Comparison of ENCODE assay signal across 8 cellular contexts in the genomic region with DNA sequence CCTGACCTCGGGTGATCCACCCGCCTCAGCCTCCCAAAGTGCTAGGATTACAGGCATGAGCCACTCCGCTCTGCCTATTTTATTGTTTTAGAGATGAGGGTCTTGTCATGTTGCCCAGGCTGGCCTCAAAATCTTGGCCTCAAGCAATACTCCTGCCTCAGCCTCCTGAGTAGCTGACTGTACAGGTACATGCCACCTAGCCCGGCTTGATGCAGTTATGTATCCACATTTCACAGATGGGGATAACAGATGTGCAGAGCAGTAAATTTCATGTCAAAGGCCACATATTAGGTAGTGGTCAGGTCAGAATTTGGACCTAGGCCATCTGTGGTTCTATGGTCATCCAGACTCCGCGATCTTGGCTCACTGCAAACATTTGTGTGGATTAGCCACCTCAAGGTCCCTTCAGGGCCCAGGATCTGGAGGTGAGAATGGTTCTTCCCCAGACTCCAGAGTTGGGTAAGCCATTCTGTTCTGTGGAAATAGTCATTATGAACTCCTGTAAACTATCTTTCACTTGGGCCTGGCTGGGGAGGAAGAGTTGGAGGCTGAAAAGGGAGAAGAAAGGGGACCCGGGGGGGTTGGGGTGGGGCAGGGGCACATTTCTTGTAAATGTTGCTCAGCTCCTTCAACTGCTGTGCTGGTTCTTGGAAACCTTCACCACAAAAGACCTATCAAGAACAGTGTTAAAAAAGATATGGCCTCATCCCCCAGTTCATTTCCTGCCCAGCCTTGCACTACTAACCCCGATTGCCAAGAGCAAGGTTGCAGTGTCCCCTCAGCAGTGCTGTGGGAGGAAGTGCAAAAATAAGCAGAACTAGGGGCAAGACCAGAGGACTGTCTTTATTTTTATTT. TPM values are rescaled to one million over a fixed set of nuclear protein-coding genes. Genes with fewer than 3 reads are reported as not detected.
A peak's percentile ranks its signal among the peaks of the same experiment; 100 is the strongest.
DNase-seq lines count a peak whose midpoint lies in the region; ATAC-seq lines count a peak whose summit lies in the region.

No MANE protein-coding gene starts in this region.

- no peak overlapping the region for H3K18ac ChIP-seq in trophoblast cell (ENCODE audit: low read length)

- no peak overlapping the region for H3K4me2 ChIP-seq in trophoblast cell (ENCODE audit: low read length)

- H3K14ac ChIP-seq in trophoblast cell (ENCODE audit: low read length): no peak overlapping the region

- no peak overlapping the region for H2AK5ac ChIP-seq in trophoblast cell (ENCODE audit: low read length)

- no peak overlapping the region for H4K91ac ChIP-seq in trophoblast cell (ENCODE audit: low read depth, low read length)

- no peaks in the 10 kb centered on the region for H3K79me1 ChIP-seq in trophoblast cell (ENCODE audit: low read length)

- H3K27ac ChIP-seq in trophoblast cell (ENCODE audit: low read depth, low read length): no peak overlapping the region

- H3K4me1 ChIP-seq in trophoblast cell (ENCODE audit: control insufficient read depth in 1 of 2, insufficient read depth in 2 of 2, low read length in 2 of 2): no peaks in the 10 kb centered on the region

- H2BK12ac ChIP-seq in trophoblast cell (ENCODE audit: low read length): no peak overlapping the region

- peak; percentile 34 for DNase-seq in stimulated activated CD4-positive, alpha-beta T cell treated with anti-CD3 and anti-CD28 coated beads, Interleukin-12 subunit alpha, Interleukin-12 subunit beta, amount 100 ng/mL, for 4 hours
- DNase-seq in stimulated activated CD4-positive, alpha-beta T cell treated with anti-CD3 and anti-CD28 coated beads, Interleukin-2, amount 100 ng/mL, for 48 hours: no peak
- DNase-seq in memory B cell (ENCODE audit: low spot score in 2 of 2): no peak
- DNase-seq in DMS153 (lab: John Stamatoyannopoulos, UW): no peak
- no peak for DNase-seq in trophoblast cell
- DNase-seq in NCI-H748 (lab: John Stamatoyannopoulos, UW; ENCODE audit: unreplicated experiment): no peak
- DNase-seq in NCI-H524 (lab: John Stamatoyannopoulos, UW): no peak

- H4K12ac ChIP-seq in trophoblast cell (ENCODE audit: low read depth, low read length): no peak overlapping the region

- H3K27me3 Mint-ChIP-seq in activated T-helper 17 cell treated with anti-CD3 and anti-CD28 coated beads, Interleukin-2, amount 50 U/mL, for 72 hours: no peaks in the 10 kb centered on the region
- H3K27me3 Mint-ChIP-seq in memory B cell: no peaks in the 10 kb centered on the region

- H3K4me1 Mint-ChIP-seq in activated T-helper 17 cell treated with anti-CD3 and anti-CD28 coated beads, Interleukin-2, amount 50 U/mL, for 72 hours: peaks cover 25% of the 10 kb centered on the region
- peaks cover 13% of the 10 kb centered on the region for H3K4me1 Mint-ChIP-seq in memory B cell

- no peak overlapping the region for H3K4ac ChIP-seq in trophoblast cell (ENCODE audit: low read depth, low read length)

- H2BK120ac ChIP-seq in trophoblast cell (ENCODE audit: insufficient read depth, low read length, poor library complexity): no peak overlapping the region

- no peaks in the 10 kb centered on the region for H3K36me3 Mint-ChIP-seq in activated T-helper 17 cell treated with anti-CD3 and anti-CD28 coated beads, Interleukin-2, amount 50 U/mL, for 72 hours (ENCODE audit: low read depth)
- H3K36me3 Mint-ChIP-seq in memory B cell: no peaks in the 10 kb centered on the region

- H2AFZ ChIP-seq in trophoblast cell (ENCODE audit: insufficient read depth, low read length, poor library complexity): no peak overlapping the region

- no peaks in the 10 kb centered on the region for H3K36me3 ChIP-seq in trophoblast cell (ENCODE audit: control insufficient read depth in 1 of 2, insufficient read depth in 2 of 2, low read length in 2 of 2)

- H3K9me3 Mint-ChIP-seq in activated T-helper 17 cell treated with anti-CD3 and anti-CD28 coated beads, Interleukin-2, amount 50 U/mL, for 72 hours: no peaks in the 10 kb centered on the region
- H3K9me3 Mint-ChIP-seq in memory B cell: no peaks in the 10 kb centered on the region

- H2BK5ac ChIP-seq in trophoblast cell (ENCODE audit: low read depth, low read length, poor library complexity): no peak overlapping the region

- no peaks in the 10 kb centered on the region for H3K27me3 ChIP-seq in trophoblast cell (ENCODE audit: insufficient read depth, low read length)

- WGBS in trophoblast cell (ENCODE audit: extremely low coverage, insufficient coverage, insufficient read length): no CpG with 5 or more reads among the region's 8 CpGs

- peak; percentile 96 for ATAC-seq in activated T-helper 17 cell treated with anti-CD3 and anti-CD28 coated beads, Interleukin-2, amount 50 U/mL, for 72 hours (replicated peaks)
- peak; percentile 99 for ATAC-seq in memory B cell (ENCODE audit: low read depth)

- no peaks in the 10 kb centered on the region for H3K79me2 ChIP-seq in trophoblast cell (ENCODE audit: control insufficient read depth, insufficient read depth, low read length, poor library complexity)

- H3K27ac Mint-ChIP-seq in activated T-helper 17 cell treated with anti-CD3 and anti-CD28 coated beads, Interleukin-2, amount 50 U/mL, for 72 hours: peak overlapping the region; percentile 97
- H3K27ac Mint-ChIP-seq in memory B cell: no peak overlapping the region

- no peak overlapping the region for H3K23ac ChIP-seq in trophoblast cell (ENCODE audit: low read length)

- H3K4me3 Mint-ChIP-seq in activated T-helper 17 cell treated with anti-CD3 and anti-CD28 coated beads, Interleukin-2, amount 50 U/mL, for 72 hours: peak overlapping the region; percentile 79
- no peak overlapping the region for H3K4me3 Mint-ChIP-seq in memory B cell

- no peak overlapping the region for H3K4me3 ChIP-seq in trophoblast cell (ENCODE audit: low read depth, low read length)

- no peak overlapping the region for H4K8ac ChIP-seq in trophoblast cell (ENCODE audit: low read depth, low read length)

- H3K9ac ChIP-seq in trophoblast cell (ENCODE audit: low read length): no peak overlapping the region

- no peaks in the 10 kb centered on the region for H3K9me3 ChIP-seq in trophoblast cell (ENCODE audit: insufficient read depth, low read depth, low read length)

RNA-seq across cellular contexts. Expression of gene PIM1, which starts 13.0 kb away (rescaled TPM):
- total RNA-seq in activated T-helper 17 cell treated with anti-CD3 and anti-CD28 coated beads, Interleukin-2, amount 50 U/mL, for 72 hours: 100 to 1,000 TPM; 246 to 403 TPM
- polyA plus RNA-seq in trophoblast cell (2013): 11.8 and 13.2 TPM in 2 replicates
